In genomic region chr2:230411484-230412368, GRCh38 we compare ENCODE assay signal across 8 cellular contexts. TPM values are rescaled to one million over a fixed set of nuclear protein-coding genes. Genes with fewer than 3 reads are reported as not detected.
DNase-seq lines count a peak whose midpoint lies in the region; ATAC-seq and TF ChIP-seq lines count a peak whose summit lies in the region.

No MANE protein-coding gene starts in this region.

- H3K27me3 Mint-ChIP-seq in dendritic cell treated with granulocyte-macrophage colony-stimulating factor and Interleukin-4, amounts not matched to agents 40 ng/mL and 50 ng/mL, for 4 days, result peaks cover 5% of the 10 kb centered on the region

- no peaks in the 10 kb centered on the region for H3K9me3 ChIP-seq in left lung

- no peaks in the 10 kb centered on the region for H3K36me3 ChIP-seq in left lung

- H3K36me3 Mint-ChIP-seq in dendritic cell treated with granulocyte-macrophage colony-stimulating factor and Interleukin-4, amounts not matched to agents 40 ng/mL and 50 ng/mL, for 4 days (ENCODE audit: low read depth), result peaks cover 16% of the 10 kb centered on the region

- no peaks in the 10 kb centered on the region for H3K27me3 ChIP-seq in left lung

- no peaks in the 10 kb centered on the region for H3K9me3 Mint-ChIP-seq in dendritic cell treated with granulocyte-macrophage colony-stimulating factor and Interleukin-4, amounts not matched to agents 40 ng/mL and 50 ng/mL, for 4 days

- H3K27ac Mint-ChIP-seq in dendritic cell treated with granulocyte-macrophage colony-stimulating factor and Interleukin-4, amounts not matched to agents 40 ng/mL and 50 ng/mL, for 4 days, result peak overlapping the region; percentile 96

- peak; percentile 56 for DNase-seq in NK-92 treated with Interleukin-12 subunit alpha and Interleukin-12 subunit beta, amount 100 ng/mL, for 24 hours (lab: John Stamatoyannopoulos, UW)
- no peak for DNase-seq in NK-92 (lab: John Stamatoyannopoulos, UW; ENCODE audit: unreplicated experiment)
- peak; percentile 41 for DNase-seq in NCI-H2029 (lab: John Stamatoyannopoulos, UW)
- peak; percentile 77 to 96 for DNase-seq in left lung
- peak; percentile 54 for DNase-seq in stimulated activated CD4-positive, alpha-beta T cell treated with anti-CD3 and anti-CD28 coated beads, Interleukin-4, amount 100 ng/mL, for 1 hour

- no peak for TF ChIP-seq CTCF in left lung (IDR thresholded peaks at IDR 0.05)

- peak overlapping the region; percentile 94 for H3K4me3 Mint-ChIP-seq in dendritic cell treated with granulocyte-macrophage colony-stimulating factor and Interleukin-4, amounts not matched to agents 40 ng/mL and 50 ng/mL, for 4 days

- peaks cover 3 to 69% of the 10 kb centered on the region in 2 donors for H3K4me1 ChIP-seq in left lung

- H3K27ac ChIP-seq in left lung, result peak overlapping the region; percentile 97

- intact Hi-C loops in dendritic cell treated with granulocyte-macrophage colony-stimulating factor and Interleukin-4, amounts not matched to agents 40 ng/mL and 50 ng/mL, for 4 days (cut with micrococcal nuclease), result loop anchor here (5.0 to 10.0 kb wide), 2 partner anchors 41 to 303 kb away; partner anchors contain the start of gene CAB39
- intact Hi-C loops in left lung (cut with DNase I), result no loop called here

- peaks cover 66% of the 10 kb centered on the region for H3K4me1 Mint-ChIP-seq in dendritic cell treated with granulocyte-macrophage colony-stimulating factor and Interleukin-4, amounts not matched to agents 40 ng/mL and 50 ng/mL, for 4 days (ENCODE audit: low read depth)

- peak; percentile 42 for ATAC-seq in HG02623 (IDR thresholded peaks at IDR 0.05; ENCODE audit: unreplicated experiment)
- peak; percentile 74 to 77 for ATAC-seq in activated CD4-positive, CD25-positive, alpha-beta regulatory T cell treated with anti-CD3 and anti-CD28 coated beads, Interleukin-2, amount 50 U/mL, for 24 hours
- peak; percentile 86 for ATAC-seq in left lung

- H3K4me3 ChIP-seq in left lung, result peak overlapping the region; percentile 39 to 72

RNA-seq across cellular contexts. Expression of gene SP100, which starts 4.3 kb away (rescaled TPM):
- total RNA-seq in left lung, result 100 to 1,000 TPM; 101 to 134 TPM
